Comparison of ENCODE assay signal across 17 cellular contexts in the genomic region with DNA sequence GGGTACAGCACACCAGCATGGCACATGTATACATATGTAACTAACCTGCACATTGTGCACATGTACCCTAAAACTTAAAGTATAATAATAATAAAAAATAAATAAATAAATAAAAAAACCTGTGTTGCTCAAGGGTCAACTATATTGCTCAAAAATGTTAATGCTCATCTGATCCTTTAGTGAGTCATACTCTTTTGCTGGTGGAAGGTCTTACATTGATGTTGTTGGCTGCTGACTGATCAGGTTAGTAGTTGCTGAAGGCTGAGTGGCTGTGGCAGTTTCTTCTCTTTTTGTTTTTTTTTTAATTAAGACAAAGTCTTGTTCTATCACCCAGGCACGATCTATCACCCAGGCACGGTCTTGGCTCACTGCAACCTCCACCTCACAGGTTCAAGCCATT.
"Had no signal": no experiment of that assay in that cellular context is flagged by ENCODE, and none has a peak within 500 bp of the region (broad histone marks: within the 10 kb centered on the region; RNA-seq: fewer than 3 reads in every experiment).

No MANE protein-coding gene starts in this region.

- H3K4me3 Mint-ChIP-seq: activated naive CD8-positive, alpha-beta T cell treated with anti-CD3 and anti-CD28 coated beads, Interleukin-2, amount 10 ng/mL, durations not matched to agents 7 days and 5 days; immature natural killer cell; naive B cell; neural progenitor cell had no signal

- H3K27ac ChIP-seq: neural progenitor cell, psoas muscle, sigmoid colon, stomach, testis, upper lobe of left lung had no signal

- H3K27me3 Mint-ChIP-seq: activated naive CD8-positive, alpha-beta T cell treated with anti-CD3 and anti-CD28 coated beads, Interleukin-2, amount 10 ng/mL, durations not matched to agents 7 days and 5 days; naive B cell had no signal

- H3K4me3 ChIP-seq: lung, neural progenitor cell, psoas muscle, sigmoid colon, stomach, testis, upper lobe of left lung had no signal

- H3K9me3 ChIP-seq: psoas muscle, sigmoid colon, stomach, testis, upper lobe of left lung had no signal

- H3K4me1 ChIP-seq: neural progenitor cell, psoas muscle, sigmoid colon, testis, upper lobe of left lung had no signal

- H3K9ac ChIP-seq: neural progenitor cell had no signal

- ATAC-seq: left colon, psoas muscle had no signal

- DNase-seq: activated CD4-positive, alpha-beta T cell treated with anti-CD3 and anti-CD28 coated beads, Interleukin-2, amount 50 U/mL, for 1 hour; activated naive CD4-positive, alpha-beta T cell; activated naive CD8-positive, alpha-beta T cell treated with anti-CD3 and anti-CD28 coated beads, Interleukin-2, amount 10 ng/mL, durations not matched to agents 7 days and 5 days; aorta; dermis blood vessel endothelial cell; erythroblast; immature natural killer cell; left colon; naive B cell; psoas muscle; sigmoid colon; stimulated activated CD4-positive, alpha-beta T cell treated with anti-CD3 and anti-CD28 coated beads, Interleukin-2, amount 100 ng/mL, for 24 hours; stomach; testis; upper lobe of left lung had no signal

- H3K27me3 ChIP-seq: neural progenitor cell, sigmoid colon, stomach, testis, upper lobe of left lung had no signal

- H3K4me1 Mint-ChIP-seq: activated naive CD8-positive, alpha-beta T cell treated with anti-CD3 and anti-CD28 coated beads, Interleukin-2, amount 10 ng/mL, durations not matched to agents 7 days and 5 days; immature natural killer cell; neural progenitor cell had no signal

- H3K27ac Mint-ChIP-seq: activated naive CD8-positive, alpha-beta T cell treated with anti-CD3 and anti-CD28 coated beads, Interleukin-2, amount 10 ng/mL, durations not matched to agents 7 days and 5 days; immature natural killer cell; naive B cell; neural progenitor cell had no signal

- H3K9me3 Mint-ChIP-seq: immature natural killer cell, neural progenitor cell had no signal

- H3K4me2 ChIP-seq: neural progenitor cell had no signal
